Comparison of ENCODE assay signal across 20 cellular contexts in genomic region chr7:157584420-157584819, GRCh38.
DNase-seq lines count a peak whose midpoint lies in the region; ATAC-seq and TF ChIP-seq lines count a peak whose summit lies in the region.
"Had no signal": no experiment of that assay in that cellular context is flagged by ENCODE, and none has a peak within 500 bp of the region (broad histone marks: within the 10 kb centered on the region; RNA-seq: fewer than 3 reads in every experiment).

No MANE protein-coding gene starts in this region.

- H3K4me1 Mint-ChIP-seq in CD4-positive, alpha-beta T cell (ENCODE audit: low read depth), result peaks cover 19% of the 10 kb centered on the region

- H3K4me3 ChIP-seq in smooth muscle cell, result no peak overlapping the region
- H3K4me3 ChIP-seq: GM12878, GM23248 had no signal

- POLR2A ChIA-PET in CD4-positive, alpha-beta T cell (lab: Charles Lee), result interaction anchor here (0.5 to 0.8 kb wide), 2 partner anchors 28 to 338 kb away, joined by 3 to 4 read pairs; no protein-coding TSS in a partner anchor

- no peaks in the 10 kb centered on the region for H3K9me3 ChIP-seq in CD4-positive, alpha-beta T cell (ENCODE audit: control insufficient read depth, low read length)
- no peaks in the 10 kb centered on the region for H3K9me3 ChIP-seq in smooth muscle cell (replicated peaks; ENCODE audit: low read depth)

- no peak for TF ChIP-seq CTCF in CD4-positive, alpha-beta T cell (IDR thresholded peaks at IDR 0.05)
- no peak for TF ChIP-seq CTCF in smooth muscle cell (IDR thresholded peaks at IDR 0.05; ENCODE audit: borderline replicate concordance, insufficient read depth, poor library complexity, severe bottlenecking)

- WGBS in smooth muscle cell (ENCODE audit: low lambda C conversion rate), result 90% methylated on average over 9 of the region's 9 CpGs

- H3K4me2 ChIP-seq in smooth muscle cell, result no peak overlapping the region

- H3K27me3 ChIP-seq in CD4-positive, alpha-beta T cell (ENCODE audit: control insufficient read depth, insufficient read depth, low read length), result peaks cover 4% of the 10 kb centered on the region
- H3K27me3 ChIP-seq in smooth muscle cell (ENCODE audit: low read depth), result peaks cover 13% of the 10 kb centered on the region

- no peak overlapping the region for H3K9ac ChIP-seq in smooth muscle cell (ENCODE audit: low read depth)
- H3K9ac ChIP-seq: GM23248 had no signal

- peaks cover 3% of the 10 kb centered on the region for H3K4me1 ChIP-seq in smooth muscle cell (ENCODE audit: low read depth)

- intact Hi-C loops in CD4-positive, alpha-beta T cell (cut with DNase I, micrococcal nuclease), result no loop called here

- H3K27ac ChIP-seq in CD4-positive, alpha-beta T cell (ENCODE audit: low read depth, low read length), result no peak overlapping the region
- no peak overlapping the region for H3K27ac ChIP-seq in smooth muscle cell (ENCODE audit: low read depth)
- H3K27ac ChIP-seq: GM23248 had no signal

- H2AFZ ChIP-seq in smooth muscle cell (ENCODE audit: low read depth), result no peak overlapping the region
- H2AFZ ChIP-seq: GM23248 had no signal

- no peak overlapping the region for H3K27ac Mint-ChIP-seq in CD4-positive, alpha-beta T cell
- H3K27ac Mint-ChIP-seq: CD8-positive, alpha-beta memory T cell had no signal

- no peaks in the 10 kb centered on the region for H4K20me1 ChIP-seq in smooth muscle cell (ENCODE audit: low read depth)

- H3K79me2 ChIP-seq in smooth muscle cell (ENCODE audit: low read depth), result no peaks in the 10 kb centered on the region

- CTCF ChIA-PET in CD4-positive, alpha-beta T cell (lab: Charles Lee), result no interaction called here

- H3K4me3 Mint-ChIP-seq in CD4-positive, alpha-beta T cell, result peak overlapping the region; percentile 42

- peak; percentile 31 for DNase-seq in activated CD4-positive, alpha-beta T cell treated with anti-CD3 and anti-CD28 coated beads for 48 hours
- DNase-seq in activated CD4-positive, alpha-beta T cell treated with anti-CD3 and anti-CD28 coated beads, Interleukin-2, amount 50 U/mL, for 48 hours, result no peak
- no peak for DNase-seq in CD4-positive, alpha-beta T cell
- DNase-seq in left kidney (ENCODE audit: low read depth, low spot score) (peak; percentile 24), superior temporal gyrus (ENCODE audit: extremely low spot score) (peak; percentile 34), hepatic stellate cell (ENCODE audit: low spot score) (no peak), smooth muscle cell (lab: John Stamatoyannopoulos, UW; ENCODE audit: unreplicated experiment) (no peak)
- DNase-seq: DMS53, EL, GM23248, HCEC 1CT, IMR-90, NCI-H1417, NCI-H187, NCI-H2107, NCI-H226, NCI-H524, RPMI8226 had no signal

- H3F3A ChIP-seq in smooth muscle cell (ENCODE audit: low read depth), result no peaks in the 10 kb centered on the region

- no peaks in the 10 kb centered on the region for H3K36me3 ChIP-seq in smooth muscle cell (ENCODE audit: low read depth)

- ATAC-seq in CD4-positive, alpha-beta T cell (ENCODE audit: poor library complexity), result peak; percentile 48
- ATAC-seq: GM12878 had no signal

- peaks cover 24% of the 10 kb centered on the region for H3K27me3 Mint-ChIP-seq in CD4-positive, alpha-beta T cell

- no peaks in the 10 kb centered on the region for H3K36me3 Mint-ChIP-seq in CD4-positive, alpha-beta T cell (ENCODE audit: low read depth)
- H3K36me3 Mint-ChIP-seq: CD8-positive, alpha-beta memory T cell had no signal

- H3K9me3 Mint-ChIP-seq in CD4-positive, alpha-beta T cell, result no peaks in the 10 kb centered on the region

Comparison
In these comparisons a context has a peak if more than half of its experiments do, and no peak if none do; other contexts are left out.
1. DNase-seq: peak in activated CD4-positive, alpha-beta T cell treated with anti-CD3 and anti-CD28 coated beads for 48 hours (single experiment), left kidney (single experiment) and superior temporal gyrus (single experiment); none in activated CD4-positive, alpha-beta T cell treated with anti-CD3 and anti-CD28 coated beads, Interleukin-2, amount 50 U/mL, for 48 hours (0 of 2), CD4-positive, alpha-beta T cell (0 of 10), hepatic stellate cell (single experiment) and smooth muscle cell (single experiment).